1 cellular context compared by ENCODE assay signal in the genomic region with DNA sequence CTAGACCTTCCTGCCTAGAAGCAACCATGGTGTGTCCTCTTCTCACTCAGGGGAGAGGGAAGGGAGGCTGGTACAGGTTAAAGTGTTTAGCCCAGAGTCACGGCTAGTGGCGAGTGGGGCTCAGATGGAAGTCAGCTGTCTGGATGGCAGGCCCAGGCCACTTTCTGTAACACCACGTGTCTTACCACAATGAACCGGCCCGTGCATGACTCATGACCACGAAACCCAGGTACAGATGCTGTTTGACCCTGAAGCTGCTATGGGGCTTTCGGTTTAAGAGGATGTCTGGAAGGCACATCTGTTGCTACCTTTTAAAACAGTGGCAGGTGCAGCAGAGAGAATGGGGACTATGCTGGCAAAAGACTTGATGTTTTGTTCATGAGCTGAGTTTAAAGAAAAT.
TF ChIP-seq lines count a peak whose summit lies in the region.

No MANE protein-coding gene starts in this region.

TF ChIP-seq in GM12878, 131 proteins besides CTCF, POLR2A, EP300 and RAD21 (continued from another document):
- TF ChIP-seq, protein P1, sequence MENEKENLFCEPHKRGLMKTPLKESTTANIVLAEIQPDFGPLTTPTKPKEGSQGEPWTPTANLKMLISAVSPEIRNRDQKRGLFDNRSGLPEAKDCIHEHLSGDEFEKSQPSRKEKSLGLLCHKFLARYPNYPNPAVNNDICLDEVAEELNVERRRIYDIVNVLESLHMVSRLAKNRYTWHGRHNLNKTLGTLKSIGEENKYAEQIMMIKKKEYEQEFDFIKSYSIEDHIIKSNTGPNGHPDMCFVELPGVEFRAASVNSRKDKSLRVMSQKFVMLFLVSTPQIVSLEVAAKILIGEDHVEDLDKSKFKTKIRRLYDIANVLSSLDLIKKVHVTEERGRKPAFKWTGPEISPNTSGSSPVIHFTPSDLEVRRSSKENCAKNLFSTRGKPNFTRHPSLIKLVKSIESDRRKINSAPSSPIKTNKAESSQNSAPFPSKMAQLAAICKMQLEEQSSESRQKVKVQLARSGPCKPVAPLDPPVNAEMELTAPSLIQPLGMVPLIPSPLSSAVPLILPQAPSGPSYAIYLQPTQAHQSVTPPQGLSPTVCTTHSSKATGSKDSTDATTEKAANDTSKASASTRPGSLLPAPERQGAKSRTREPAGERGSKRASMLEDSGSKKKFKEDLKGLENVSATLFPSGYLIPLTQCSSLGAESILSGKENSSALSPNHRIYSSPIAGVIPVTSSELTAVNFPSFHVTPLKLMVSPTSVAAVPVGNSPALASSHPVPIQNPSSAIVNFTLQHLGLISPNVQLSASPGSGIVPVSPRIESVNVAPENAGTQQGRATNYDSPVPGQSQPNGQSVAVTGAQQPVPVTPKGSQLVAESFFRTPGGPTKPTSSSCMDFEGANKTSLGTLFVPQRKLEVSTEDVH (IDR thresholded peaks at IDR 0.05; ENCODE audit: low read depth, partially characterized antibody) = no peak
- TF ChIP-seq BMI1 (IDR thresholded peaks at IDR 0.05; ENCODE audit: borderline replicate concordance) (no peak), ETV6 (conservative IDR thresholded peaks at IDR 0.05 in 1 of 2, IDR thresholded peaks at IDR 0.05 in 1 of 2; ENCODE audit: borderline replicate concordance in 1 of 2, low read depth in 1 of 2) (no peak), NFYA (IDR thresholded peaks at IDR 0.05; ENCODE audit: borderline replicate concordance, low read depth, low read length) (no peak), BCLAF1 (IDR thresholded peaks at IDR 0.05) (no peak), SRF (IDR thresholded peaks at IDR 0.05; ENCODE audit: low read depth in 2 of 2, low read length in 2 of 2) (no peak), BHLHE40 (IDR thresholded peaks at IDR 0.05; ENCODE audit: borderline replicate concordance in 1 of 2, low read depth in 2 of 2, low read length in 1 of 2) (peak; percentile 95 to 97), ATF7 (IDR thresholded peaks at IDR 0.05; ENCODE audit: low read depth) (no peak), DPF2 (IDR thresholded peaks at IDR 0.05) (peak; percentile 56; the same call in 1 of the 2 replicates), RAD51 (IDR thresholded peaks at IDR 0.05) (peak; percentile 45), NR2C2 (IDR thresholded peaks at IDR 0.05; ENCODE audit: borderline replicate concordance, control insufficient read depth, insufficient read length, low read depth) (no peak), CBFB (IDR thresholded peaks at IDR 0.05; ENCODE audit: low read depth) (no peak; the same call in 1 of the 2 replicates), SMAD1 (IDR thresholded peaks at IDR 0.05; ENCODE audit: low read depth, partially characterized antibody) (no peak)
- TF ChIP-seq, protein P2, sequence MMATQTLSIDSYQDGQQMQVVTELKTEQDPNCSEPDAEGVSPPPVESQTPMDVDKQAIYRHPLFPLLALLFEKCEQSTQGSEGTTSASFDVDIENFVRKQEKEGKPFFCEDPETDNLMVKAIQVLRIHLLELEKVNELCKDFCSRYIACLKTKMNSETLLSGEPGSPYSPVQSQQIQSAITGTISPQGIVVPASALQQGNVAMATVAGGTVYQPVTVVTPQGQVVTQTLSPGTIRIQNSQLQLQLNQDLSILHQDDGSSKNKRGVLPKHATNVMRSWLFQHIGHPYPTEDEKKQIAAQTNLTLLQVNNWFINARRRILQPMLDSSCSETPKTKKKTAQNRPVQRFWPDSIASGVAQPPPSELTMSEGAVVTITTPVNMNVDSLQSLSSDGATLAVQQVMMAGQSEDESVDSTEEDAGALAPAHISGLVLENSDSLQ (IDR thresholded peaks at IDR 0.05) = no peak; the same call in 1 of the 2 replicates
- TF ChIP-seq, protein P3, sequence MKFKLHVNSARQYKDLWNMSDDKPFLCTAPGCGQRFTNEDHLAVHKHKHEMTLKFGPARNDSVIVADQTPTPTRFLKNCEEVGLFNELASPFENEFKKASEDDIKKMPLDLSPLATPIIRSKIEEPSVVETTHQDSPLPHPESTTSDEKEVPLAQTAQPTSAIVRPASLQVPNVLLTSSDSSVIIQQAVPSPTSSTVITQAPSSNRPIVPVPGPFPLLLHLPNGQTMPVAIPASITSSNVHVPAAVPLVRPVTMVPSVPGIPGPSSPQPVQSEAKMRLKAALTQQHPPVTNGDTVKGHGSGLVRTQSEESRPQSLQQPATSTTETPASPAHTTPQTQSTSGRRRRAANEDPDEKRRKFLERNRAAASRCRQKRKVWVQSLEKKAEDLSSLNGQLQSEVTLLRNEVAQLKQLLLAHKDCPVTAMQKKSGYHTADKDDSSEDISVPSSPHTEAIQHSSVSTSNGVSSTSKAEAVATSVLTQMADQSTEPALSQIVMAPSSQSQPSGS (IDR thresholded peaks at IDR 0.05; ENCODE audit: low read length) = 0 out of 2 replicates have a peak, but pooled peaks have one; percentile 27
